Comparison of ENCODE assay signal across 7 cellular contexts in the genomic region with DNA sequence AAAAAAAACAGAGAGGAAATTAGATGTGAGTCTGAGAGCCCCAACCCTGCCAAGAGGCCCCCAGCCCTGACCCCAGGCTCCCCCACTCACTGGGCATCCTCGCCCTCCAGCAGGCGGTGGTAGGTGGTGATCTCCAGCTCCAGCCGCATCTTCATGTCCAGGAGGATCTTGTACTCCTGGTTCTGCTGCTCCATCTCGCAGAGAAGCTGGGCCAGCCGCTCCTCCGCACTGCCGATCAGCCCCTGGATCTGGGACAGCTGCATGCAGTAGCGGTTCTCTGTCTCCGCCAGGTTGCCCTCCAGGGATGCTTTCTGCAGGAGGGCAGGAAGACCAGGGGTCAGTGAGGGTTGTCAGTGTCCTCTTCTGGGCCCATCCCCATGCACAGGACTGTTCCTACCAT. TPM values are rescaled to one million over a fixed set of nuclear protein-coding genes. Genes with fewer than 3 reads are reported as not detected.
"Had no signal": no experiment of that assay in that cellular context is flagged by ENCODE, and none has a peak within 500 bp of the region (broad histone marks: within the 10 kb centered on the region; RNA-seq: fewer than 3 reads in every experiment).

No MANE protein-coding gene starts in this region.

RNA-seq across cellular contexts. Expression of gene LGALS9B, which starts 46.2 kb away (rescaled TPM):
- total RNA-seq: GM23248, GM23338, H1, H4, H7, H9, HFFc6 had no signal
- polyA plus RNA-seq: GM23248, GM23338, H1 had no signal
